17 cellular contexts compared by ENCODE assay signal in genomic region chr3:108416111-108416869, GRCh38.
"Had no signal": no experiment of that assay in that cellular context is flagged by ENCODE, and none has a peak within 500 bp of the region (broad histone marks: within the 10 kb centered on the region; RNA-seq: fewer than 3 reads in every experiment).

No MANE protein-coding gene starts in this region.

- H3K9me3 Mint-ChIP-seq: activated CD4-positive, alpha-beta T cell treated with anti-CD3 and anti-CD28 coated beads, Interleukin-2, amount 10 ng/mL, durations not matched to agents 24 days and 14 days; T-helper 2 cell treated with Interferon-gamma antibody and Interleukin-4, amounts not matched to agents 5 μg/mL and 100 μg/mL, for 36 hours had no signal

- H3K4me1 Mint-ChIP-seq: activated CD4-positive, alpha-beta T cell treated with anti-CD3 and anti-CD28 coated beads, Interleukin-2, amount 10 ng/mL, durations not matched to agents 24 days and 14 days had no signal

- H3K27ac Mint-ChIP-seq: activated CD4-positive, alpha-beta T cell treated with anti-CD3 and anti-CD28 coated beads, Interleukin-2, amount 10 ng/mL, durations not matched to agents 24 days and 14 days; nephron; T-helper 2 cell treated with Interferon-gamma antibody and Interleukin-4, amounts not matched to agents 5 μg/mL and 100 μg/mL, for 36 hours had no signal

- DNase-seq: activated CD4-positive, alpha-beta T cell treated with anti-CD3 and anti-CD28 coated beads, Interleukin-2, amount 10 ng/mL, durations not matched to agents 24 days and 14 days; anterior cingulate cortex; effector CD4-positive, alpha-beta T cell; kidney; left ventricle myocardium superior; mesendoderm; occipital lobe; psoas muscle; right lobe of liver; SHP77 treated with DMSO at 0.1 percent for 48 hours; stimulated activated CD4-positive, alpha-beta T cell treated with anti-CD3 and anti-CD28 coated beads, Interleukin-2, amount 100 ng/mL, for 24 hours; stimulated activated naive CD4-positive, alpha-beta T cell treated with Interleukin-2 at 50 U/mL for 16 hours; SW 1271; testis had no signal

- H3K27ac ChIP-seq: epithelial cell of prostate, psoas muscle, right lobe of liver, testis had no signal

- H3K4me3 Mint-ChIP-seq: activated CD4-positive, alpha-beta T cell treated with anti-CD3 and anti-CD28 coated beads, Interleukin-2, amount 10 ng/mL, durations not matched to agents 24 days and 14 days; nephron; T-helper 2 cell treated with Interferon-gamma antibody and Interleukin-4, amounts not matched to agents 5 μg/mL and 100 μg/mL, for 36 hours had no signal

- H3K9me3 ChIP-seq: psoas muscle, right lobe of liver, testis had no signal

- H3K4me3 ChIP-seq: psoas muscle, right lobe of liver, testis had no signal

- ATAC-seq: left ventricle myocardium superior, psoas muscle, right lobe of liver had no signal

- H3K36me3 ChIP-seq: right lobe of liver had no signal

- H3K27me3 ChIP-seq: right lobe of liver, testis had no signal

- H3K4me1 ChIP-seq: psoas muscle, right lobe of liver, testis had no signal
